Comparison of ENCODE assay signal across 1 cellular context in the genomic region with DNA sequence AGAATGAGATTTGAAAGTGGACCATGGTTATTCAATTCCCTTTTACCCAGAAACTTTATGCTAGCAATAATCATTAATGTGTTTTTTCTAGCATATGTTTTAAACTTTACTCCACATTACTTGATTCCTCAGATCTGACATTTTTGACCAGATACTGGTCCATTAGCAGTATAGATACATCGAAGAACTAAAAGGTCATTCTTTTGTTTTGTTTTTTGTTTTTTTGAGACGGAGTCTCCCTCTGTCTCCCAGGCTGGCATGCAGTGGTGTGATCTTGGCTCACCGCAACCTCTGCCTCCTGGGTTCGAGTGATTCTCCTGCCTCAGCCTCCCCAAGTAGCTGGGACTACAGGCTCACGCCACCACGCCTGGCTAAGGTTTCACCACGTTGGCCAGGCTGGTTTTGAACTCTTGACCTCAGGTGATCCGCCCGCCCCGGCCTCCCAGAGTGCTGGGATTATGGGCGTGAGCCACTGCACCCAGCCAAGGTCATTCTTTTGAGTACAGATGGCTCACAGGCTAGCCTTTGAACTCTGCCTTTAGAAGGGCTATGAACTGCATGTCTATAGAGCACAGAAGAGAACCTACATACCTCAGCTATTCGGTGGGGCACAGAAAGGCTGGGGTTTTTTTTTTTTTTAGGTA.
TF ChIP-seq lines count a peak whose summit lies in the region.

No MANE protein-coding gene starts in this region.

TF ChIP-seq in HepG2, 621 proteins besides CTCF, POLR2A, EP300 and RAD21 (continued from another document and continues in another):
- TF ChIP-seq POLR2AphosphoS2 (IDR thresholded peaks at IDR 0.05; ENCODE audit: low read depth, low read length) = no peak
- TF ChIP-seq, protein P1, sequence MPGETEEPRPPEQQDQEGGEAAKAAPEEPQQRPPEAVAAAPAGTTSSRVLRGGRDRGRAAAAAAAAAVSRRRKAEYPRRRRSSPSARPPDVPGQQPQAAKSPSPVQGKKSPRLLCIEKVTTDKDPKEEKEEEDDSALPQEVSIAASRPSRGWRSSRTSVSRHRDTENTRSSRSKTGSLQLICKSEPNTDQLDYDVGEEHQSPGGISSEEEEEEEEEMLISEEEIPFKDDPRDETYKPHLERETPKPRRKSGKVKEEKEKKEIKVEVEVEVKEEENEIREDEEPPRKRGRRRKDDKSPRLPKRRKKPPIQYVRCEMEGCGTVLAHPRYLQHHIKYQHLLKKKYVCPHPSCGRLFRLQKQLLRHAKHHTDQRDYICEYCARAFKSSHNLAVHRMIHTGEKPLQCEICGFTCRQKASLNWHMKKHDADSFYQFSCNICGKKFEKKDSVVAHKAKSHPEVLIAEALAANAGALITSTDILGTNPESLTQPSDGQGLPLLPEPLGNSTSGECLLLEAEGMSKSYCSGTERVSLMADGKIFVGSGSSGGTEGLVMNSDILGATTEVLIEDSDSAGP (CRISPR knock-in tag; IDR thresholded peaks at IDR 0.05; ENCODE audit: borderline replicate concordance) = peak; percentile 55; the same call in 1 of the 2 replicates
- no peak for TF ChIP-seq ATM (IDR thresholded peaks at IDR 0.05; ENCODE audit: borderline replicate concordance)
- TF ChIP-seq ZNF83 (CRISPR knock-in tag; IDR thresholded peaks at IDR 0.05; ENCODE audit: borderline replicate concordance) = no peak
- no peak for TF ChIP-seq ZNF552 (CRISPR knock-in tag; IDR thresholded peaks at IDR 0.05; ENCODE audit: borderline replicate concordance)
- TF ChIP-seq, protein P2, sequence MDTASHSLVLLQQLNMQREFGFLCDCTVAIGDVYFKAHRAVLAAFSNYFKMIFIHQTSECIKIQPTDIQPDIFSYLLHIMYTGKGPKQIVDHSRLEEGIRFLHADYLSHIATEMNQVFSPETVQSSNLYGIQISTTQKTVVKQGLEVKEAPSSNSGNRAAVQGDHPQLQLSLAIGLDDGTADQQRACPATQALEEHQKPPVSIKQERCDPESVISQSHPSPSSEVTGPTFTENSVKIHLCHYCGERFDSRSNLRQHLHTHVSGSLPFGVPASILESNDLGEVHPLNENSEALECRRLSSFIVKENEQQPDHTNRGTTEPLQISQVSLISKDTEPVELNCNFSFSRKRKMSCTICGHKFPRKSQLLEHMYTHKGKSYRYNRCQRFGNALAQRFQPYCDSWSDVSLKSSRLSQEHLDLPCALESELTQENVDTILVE (CRISPR knock-in tag; IDR thresholded peaks at IDR 0.05) = no peak
- TF ChIP-seq ZNF354B (CRISPR knock-in tag; IDR thresholded peaks at IDR 0.05) = no peak
- TF ChIP-seq ZNF225 (CRISPR knock-in tag; IDR thresholded peaks at IDR 0.05) = no peak
- 0 out of 2 replicates have a peak, but pooled peaks have one; percentile 37 for TF ChIP-seq NFYB (CRISPR knock-in tag; IDR thresholded peaks at IDR 0.05)
- 0 out of 2 replicates have a peak, but pooled peaks have one; percentile 65 for TF ChIP-seq BRD4 (CRISPR knock-in tag; IDR thresholded peaks at IDR 0.05)
- TF ChIP-seq MYNN (CRISPR knock-in tag; IDR thresholded peaks at IDR 0.05; ENCODE audit: low read depth) = no peak
- TF ChIP-seq, protein P3, sequence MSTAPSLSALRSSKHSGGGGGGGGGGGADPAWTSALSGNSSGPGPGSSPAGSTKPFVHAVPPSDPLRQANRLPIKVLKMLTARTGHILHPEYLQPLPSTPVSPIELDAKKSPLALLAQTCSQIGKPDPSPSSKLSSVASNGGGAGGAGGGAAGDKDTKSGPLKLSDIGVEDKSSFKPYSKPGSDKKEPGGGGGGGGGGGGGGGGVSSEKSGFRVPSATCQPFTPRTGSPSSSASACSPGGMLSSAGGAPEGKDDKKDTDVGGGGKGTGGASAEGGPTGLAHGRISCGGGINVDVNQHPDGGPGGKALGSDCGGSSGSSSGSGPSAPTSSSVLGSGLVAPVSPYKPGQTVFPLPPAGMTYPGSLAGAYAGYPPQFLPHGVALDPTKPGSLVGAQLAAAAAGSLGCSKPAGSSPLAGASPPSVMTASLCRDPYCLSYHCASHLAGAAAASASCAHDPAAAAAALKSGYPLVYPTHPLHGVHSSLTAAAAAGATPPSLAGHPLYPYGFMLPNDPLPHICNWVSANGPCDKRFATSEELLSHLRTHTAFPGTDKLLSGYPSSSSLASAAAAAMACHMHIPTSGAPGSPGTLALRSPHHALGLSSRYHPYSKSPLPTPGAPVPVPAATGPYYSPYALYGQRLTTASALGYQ (CRISPR knock-in tag; IDR thresholded peaks at IDR 0.05) = peak; percentile 87
- peak; percentile 81 for TF ChIP-seq PPARG (CRISPR knock-in tag; conservative IDR thresholded peaks at IDR 0.05)
- TF ChIP-seq SAFB2 (CRISPR knock-in tag; IDR thresholded peaks at IDR 0.05; ENCODE audit: borderline replicate concordance, low read depth) = peak; percentile 33; the same call in 1 of the 2 replicates
- TF ChIP-seq, protein P4, sequence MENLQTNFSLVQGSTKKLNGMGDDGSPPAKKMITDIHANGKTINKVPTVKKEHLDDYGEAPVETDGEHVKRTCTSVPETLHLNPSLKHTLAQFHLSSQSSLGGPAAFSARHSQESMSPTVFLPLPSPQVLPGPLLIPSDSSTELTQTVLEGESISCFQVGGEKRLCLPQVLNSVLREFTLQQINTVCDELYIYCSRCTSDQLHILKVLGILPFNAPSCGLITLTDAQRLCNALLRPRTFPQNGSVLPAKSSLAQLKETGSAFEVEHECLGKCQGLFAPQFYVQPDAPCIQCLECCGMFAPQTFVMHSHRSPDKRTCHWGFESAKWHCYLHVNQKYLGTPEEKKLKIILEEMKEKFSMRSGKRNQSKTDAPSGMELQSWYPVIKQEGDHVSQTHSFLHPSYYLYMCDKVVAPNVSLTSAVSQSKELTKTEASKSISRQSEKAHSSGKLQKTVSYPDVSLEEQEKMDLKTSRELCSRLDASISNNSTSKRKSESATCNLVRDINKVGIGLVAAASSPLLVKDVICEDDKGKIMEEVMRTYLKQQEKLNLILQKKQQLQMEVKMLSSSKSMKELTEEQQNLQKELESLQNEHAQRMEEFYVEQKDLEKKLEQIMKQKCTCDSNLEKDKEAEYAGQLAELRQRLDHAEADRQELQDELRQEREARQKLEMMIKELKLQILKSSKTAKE (CRISPR knock-in tag; IDR thresholded peaks at IDR 0.05; ENCODE audit: borderline replicate concordance) = peak; percentile 77
- no peak for TF ChIP-seq SP1 (IDR thresholded peaks at IDR 0.05)
- peak; percentile 44; the same call in 1 of the 2 replicates for TF ChIP-seq SP1 (CRISPR knock-in tag; IDR thresholded peaks at IDR 0.05)
- TF ChIP-seq SAP130 (CRISPR knock-in tag; IDR thresholded peaks at IDR 0.05; ENCODE audit: low read depth) = peak; percentile 89
- peak; percentile 53; the same call in 1 of the 2 replicates for TF ChIP-seq ZNF44 (CRISPR knock-in tag; IDR thresholded peaks at IDR 0.05)
- TF ChIP-seq, protein P5, sequence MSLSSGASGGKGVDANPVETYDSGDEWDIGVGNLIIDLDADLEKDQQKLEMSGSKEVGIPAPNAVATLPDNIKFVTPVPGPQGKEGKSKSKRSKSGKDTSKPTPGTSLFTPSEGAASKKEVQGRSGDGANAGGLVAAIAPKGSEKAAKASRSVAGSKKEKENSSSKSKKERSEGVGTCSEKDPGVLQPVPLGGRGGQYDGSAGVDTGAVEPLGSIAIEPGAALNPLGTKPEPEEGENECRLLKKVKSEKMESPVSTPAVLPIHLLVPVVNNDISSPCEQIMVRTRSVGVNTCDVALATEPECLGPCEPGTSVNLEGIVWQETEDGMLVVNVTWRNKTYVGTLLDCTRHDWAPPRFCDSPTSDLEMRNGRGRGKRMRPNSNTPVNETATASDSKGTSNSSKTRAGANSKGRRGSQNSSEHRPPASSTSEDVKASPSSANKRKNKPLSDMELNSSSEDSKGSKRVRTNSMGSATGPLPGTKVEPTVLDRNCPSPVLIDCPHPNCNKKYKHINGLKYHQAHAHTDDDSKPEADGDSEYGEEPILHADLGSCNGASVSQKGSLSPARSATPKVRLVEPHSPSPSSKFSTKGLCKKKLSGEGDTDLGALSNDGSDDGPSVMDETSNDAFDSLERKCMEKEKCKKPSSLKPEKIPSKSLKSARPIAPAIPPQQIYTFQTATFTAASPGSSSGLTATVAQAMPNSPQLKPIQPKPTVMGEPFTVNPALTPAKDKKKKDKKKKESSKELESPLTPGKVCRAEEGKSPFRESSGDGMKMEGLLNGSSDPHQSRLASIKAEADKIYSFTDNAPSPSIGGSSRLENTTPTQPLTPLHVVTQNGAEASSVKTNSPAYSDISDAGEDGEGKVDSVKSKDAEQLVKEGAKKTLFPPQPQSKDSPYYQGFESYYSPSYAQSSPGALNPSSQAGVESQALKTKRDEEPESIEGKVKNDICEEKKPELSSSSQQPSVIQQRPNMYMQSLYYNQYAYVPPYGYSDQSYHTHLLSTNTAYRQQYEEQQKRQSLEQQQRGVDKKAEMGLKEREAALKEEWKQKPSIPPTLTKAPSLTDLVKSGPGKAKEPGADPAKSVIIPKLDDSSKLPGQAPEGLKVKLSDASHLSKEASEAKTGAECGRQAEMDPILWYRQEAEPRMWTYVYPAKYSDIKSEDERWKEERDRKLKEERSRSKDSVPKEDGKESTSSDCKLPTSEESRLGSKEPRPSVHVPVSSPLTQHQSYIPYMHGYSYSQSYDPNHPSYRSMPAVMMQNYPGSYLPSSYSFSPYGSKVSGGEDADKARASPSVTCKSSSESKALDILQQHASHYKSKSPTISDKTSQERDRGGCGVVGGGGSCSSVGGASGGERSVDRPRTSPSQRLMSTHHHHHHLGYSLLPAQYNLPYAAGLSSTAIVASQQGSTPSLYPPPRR (CRISPR knock-in tag; IDR thresholded peaks at IDR 0.05; ENCODE audit: borderline replicate concordance) = peak; percentile 92
- peak; percentile 71; the same call in 1 of the 2 replicates for TF ChIP-seq MIER2 (CRISPR knock-in tag; IDR thresholded peaks at IDR 0.05)
- TF ChIP-seq, protein P6, sequence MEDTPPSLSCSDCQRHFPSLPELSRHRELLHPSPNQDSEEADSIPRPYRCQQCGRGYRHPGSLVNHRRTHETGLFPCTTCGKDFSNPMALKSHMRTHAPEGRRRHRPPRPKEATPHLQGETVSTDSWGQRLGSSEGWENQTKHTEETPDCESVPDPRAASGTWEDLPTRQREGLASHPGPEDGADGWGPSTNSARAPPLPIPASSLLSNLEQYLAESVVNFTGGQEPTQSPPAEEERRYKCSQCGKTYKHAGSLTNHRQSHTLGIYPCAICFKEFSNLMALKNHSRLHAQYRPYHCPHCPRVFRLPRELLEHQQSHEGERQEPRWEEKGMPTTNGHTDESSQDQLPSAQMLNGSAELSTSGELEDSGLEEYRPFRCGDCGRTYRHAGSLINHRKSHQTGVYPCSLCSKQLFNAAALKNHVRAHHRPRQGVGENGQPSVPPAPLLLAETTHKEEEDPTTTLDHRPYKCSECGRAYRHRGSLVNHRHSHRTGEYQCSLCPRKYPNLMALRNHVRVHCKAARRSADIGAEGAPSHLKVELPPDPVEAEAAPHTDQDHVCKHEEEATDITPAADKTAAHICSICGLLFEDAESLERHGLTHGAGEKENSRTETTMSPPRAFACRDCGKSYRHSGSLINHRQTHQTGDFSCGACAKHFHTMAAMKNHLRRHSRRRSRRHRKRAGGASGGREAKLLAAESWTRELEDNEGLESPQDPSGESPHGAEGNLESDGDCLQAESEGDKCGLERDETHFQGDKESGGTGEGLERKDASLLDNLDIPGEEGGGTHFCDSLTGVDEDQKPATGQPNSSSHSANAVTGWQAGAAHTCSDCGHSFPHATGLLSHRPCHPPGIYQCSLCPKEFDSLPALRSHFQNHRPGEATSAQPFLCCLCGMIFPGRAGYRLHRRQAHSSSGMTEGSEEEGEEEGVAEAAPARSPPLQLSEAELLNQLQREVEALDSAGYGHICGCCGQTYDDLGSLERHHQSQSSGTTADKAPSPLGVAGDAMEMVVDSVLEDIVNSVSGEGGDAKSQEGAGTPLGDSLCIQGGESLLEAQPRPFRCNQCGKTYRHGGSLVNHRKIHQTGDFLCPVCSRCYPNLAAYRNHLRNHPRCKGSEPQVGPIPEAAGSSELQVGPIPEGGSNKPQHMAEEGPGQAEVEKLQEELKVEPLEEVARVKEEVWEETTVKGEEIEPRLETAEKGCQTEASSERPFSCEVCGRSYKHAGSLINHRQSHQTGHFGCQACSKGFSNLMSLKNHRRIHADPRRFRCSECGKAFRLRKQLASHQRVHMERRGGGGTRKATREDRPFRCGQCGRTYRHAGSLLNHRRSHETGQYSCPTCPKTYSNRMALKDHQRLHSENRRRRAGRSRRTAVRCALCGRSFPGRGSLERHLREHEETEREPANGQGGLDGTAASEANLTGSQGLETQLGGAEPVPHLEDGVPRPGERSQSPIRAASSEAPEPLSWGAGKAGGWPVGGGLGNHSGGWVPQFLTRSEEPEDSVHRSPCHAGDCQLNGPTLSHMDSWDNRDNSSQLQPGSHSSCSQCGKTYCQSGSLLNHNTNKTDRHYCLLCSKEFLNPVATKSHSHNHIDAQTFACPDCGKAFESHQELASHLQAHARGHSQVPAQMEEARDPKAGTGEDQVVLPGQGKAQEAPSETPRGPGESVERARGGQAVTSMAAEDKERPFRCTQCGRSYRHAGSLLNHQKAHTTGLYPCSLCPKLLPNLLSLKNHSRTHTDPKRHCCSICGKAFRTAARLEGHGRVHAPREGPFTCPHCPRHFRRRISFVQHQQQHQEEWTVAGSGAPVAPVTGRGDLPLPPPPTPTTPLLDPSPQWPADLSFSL (CRISPR knock-in tag; IDR thresholded peaks at IDR 0.05) = no peak
- peak; percentile 35; the same call in 1 of the 2 replicates for TF ChIP-seq TBX3 (IDR thresholded peaks at IDR 0.05; ENCODE audit: borderline replicate concordance)
- TF ChIP-seq ZNF343 (CRISPR knock-in tag; IDR thresholded peaks at IDR 0.05) = no peak
- peak; percentile 97 for TF ChIP-seq RCOR2 (CRISPR knock-in tag; IDR thresholded peaks at IDR 0.05)
- TF ChIP-seq, protein P7, sequence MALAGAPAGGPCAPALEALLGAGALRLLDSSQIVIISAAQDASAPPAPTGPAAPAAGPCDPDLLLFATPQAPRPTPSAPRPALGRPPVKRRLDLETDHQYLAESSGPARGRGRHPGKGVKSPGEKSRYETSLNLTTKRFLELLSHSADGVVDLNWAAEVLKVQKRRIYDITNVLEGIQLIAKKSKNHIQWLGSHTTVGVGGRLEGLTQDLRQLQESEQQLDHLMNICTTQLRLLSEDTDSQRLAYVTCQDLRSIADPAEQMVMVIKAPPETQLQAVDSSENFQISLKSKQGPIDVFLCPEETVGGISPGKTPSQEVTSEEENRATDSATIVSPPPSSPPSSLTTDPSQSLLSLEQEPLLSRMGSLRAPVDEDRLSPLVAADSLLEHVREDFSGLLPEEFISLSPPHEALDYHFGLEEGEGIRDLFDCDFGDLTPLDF (CRISPR knock-in tag; IDR thresholded peaks at IDR 0.05) = no peak
- no peak for TF ChIP-seq RBM22 (optimal IDR thresholded peaks at IDR 0.05; ENCODE audit: low read length)
- TF ChIP-seq, protein P8, sequence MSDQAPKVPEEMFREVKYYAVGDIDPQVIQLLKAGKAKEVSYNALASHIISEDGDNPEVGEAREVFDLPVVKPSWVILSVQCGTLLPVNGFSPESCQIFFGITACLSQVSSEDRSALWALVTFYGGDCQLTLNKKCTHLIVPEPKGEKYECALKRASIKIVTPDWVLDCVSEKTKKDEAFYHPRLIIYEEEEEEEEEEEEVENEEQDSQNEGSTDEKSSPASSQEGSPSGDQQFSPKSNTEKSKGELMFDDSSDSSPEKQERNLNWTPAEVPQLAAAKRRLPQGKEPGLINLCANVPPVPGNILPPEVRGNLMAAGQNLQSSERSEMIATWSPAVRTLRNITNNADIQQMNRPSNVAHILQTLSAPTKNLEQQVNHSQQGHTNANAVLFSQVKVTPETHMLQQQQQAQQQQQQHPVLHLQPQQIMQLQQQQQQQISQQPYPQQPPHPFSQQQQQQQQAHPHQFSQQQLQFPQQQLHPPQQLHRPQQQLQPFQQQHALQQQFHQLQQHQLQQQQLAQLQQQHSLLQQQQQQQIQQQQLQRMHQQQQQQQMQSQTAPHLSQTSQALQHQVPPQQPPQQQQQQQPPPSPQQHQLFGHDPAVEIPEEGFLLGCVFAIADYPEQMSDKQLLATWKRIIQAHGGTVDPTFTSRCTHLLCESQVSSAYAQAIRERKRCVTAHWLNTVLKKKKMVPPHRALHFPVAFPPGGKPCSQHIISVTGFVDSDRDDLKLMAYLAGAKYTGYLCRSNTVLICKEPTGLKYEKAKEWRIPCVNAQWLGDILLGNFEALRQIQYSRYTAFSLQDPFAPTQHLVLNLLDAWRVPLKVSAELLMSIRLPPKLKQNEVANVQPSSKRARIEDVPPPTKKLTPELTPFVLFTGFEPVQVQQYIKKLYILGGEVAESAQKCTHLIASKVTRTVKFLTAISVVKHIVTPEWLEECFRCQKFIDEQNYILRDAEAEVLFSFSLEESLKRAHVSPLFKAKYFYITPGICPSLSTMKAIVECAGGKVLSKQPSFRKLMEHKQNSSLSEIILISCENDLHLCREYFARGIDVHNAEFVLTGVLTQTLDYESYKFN (CRISPR knock-in tag; conservative IDR thresholded peaks at IDR 0.05) = peak; percentile 95
